ENCODE assay signal across 11 cellular contexts in genomic region chr17:73719588-73720071, GRCh38.
A peak's percentile ranks its signal among the peaks of the same experiment; 100 is the strongest.
DNase-seq lines count a peak whose midpoint lies in the region; ATAC-seq and TF ChIP-seq lines count a peak whose summit lies in the region.
"Had no signal": no experiment of that assay in that cellular context is flagged by ENCODE, and none has a peak within 500 bp of the region (broad histone marks: within the 10 kb centered on the region; RNA-seq: fewer than 3 reads in every experiment).

No MANE protein-coding gene starts in this region.

- H3K27ac ChIP-seq in heart right ventricle (peak overlapping the region in 1 of 10 donors; percentile 52), suprapubic skin (no peak overlapping the region)
- H3K27ac ChIP-seq: pancreas had no signal

- H3K27me3 ChIP-seq in heart right ventricle (peaks cover 0 to 14% (median 6%) of the 10 kb centered on the region in 7 donors), suprapubic skin (peaks cover 36% of the 10 kb centered on the region)
- H3K27me3 ChIP-seq: pancreas had no signal

- WGBS in heart right ventricle, 2 donors: 12 to 30% methylated on average over 16 of the region's 16 CpGs
- 80% methylated on average over 1 of the region's 16 CpGs for WGBS in suprapubic skin

- TF ChIP-seq POLR2A in suprapubic skin (IDR thresholded peaks at IDR 0.05): no peak

- no peak overlapping the region for H3K4me3 ChIP-seq in heart right ventricle
- H3K4me3 ChIP-seq in suprapubic skin: no peak overlapping the region
- H3K4me3 ChIP-seq: pancreas had no signal

- H3K4me1 ChIP-seq in heart right ventricle: peaks cover 5 to 18% (median 10%) of the 10 kb centered on the region in 9 donors
- peaks cover 8% of the 10 kb centered on the region for H3K4me1 ChIP-seq in suprapubic skin
- H3K4me1 ChIP-seq: pancreas had no signal

- TF ChIP-seq CTCF in heart right ventricle (IDR thresholded peaks at IDR 0.05) (no peak), suprapubic skin (IDR thresholded peaks at IDR 0.05) (no peak)

- peak; percentile 64 for DNase-seq in NCI-H1092 (lab: John Stamatoyannopoulos, UW)
- DNase-seq in RPMI7951 (ENCODE audit: low read depth): peak; percentile 42
- peak; percentile 22 to 55 for DNase-seq in heart right ventricle
- peak; percentile 89 for DNase-seq in retina
- no peak for DNase-seq in stimulated activated CD4-positive, alpha-beta T cell treated with anti-CD3 and anti-CD28 coated beads, Interleukin-2, amount 100 ng/mL, for 24 hours
- DNase-seq in NCI-H1105 (lab: John Stamatoyannopoulos, UW): no peak
- no peak for DNase-seq in suprapubic skin (ENCODE audit: low spot score in 2 of 2)
- DNase-seq: foreskin fibroblast, NCI-H226 had no signal

- H3K36me3 ChIP-seq in heart right ventricle (no peaks in the 10 kb centered on the region), suprapubic skin (no peaks in the 10 kb centered on the region)
- H3K36me3 ChIP-seq: pancreas had no signal

- intact Hi-C loops in heart right ventricle (cut with DNase I): loop anchor here in 2 of 10 donors (5.0 to 10.0 kb wide), 2 partner anchors 53 to 65 kb away; no protein-coding TSS in a partner anchor

- ATAC-seq in heart right ventricle: peak; percentile 69 to 91 (median 78)
- no peak for ATAC-seq in GM21529 (IDR thresholded peaks at IDR 0.05; ENCODE audit: unreplicated experiment)

- no peaks in the 10 kb centered on the region for H3K9me3 ChIP-seq in heart right ventricle
- no peaks in the 10 kb centered on the region for H3K9me3 ChIP-seq in suprapubic skin
- H3K9me3 ChIP-seq: pancreas had no signal

- TF ChIP-seq EP300 in suprapubic skin (IDR thresholded peaks at IDR 0.05): no peak

Comparison
In these comparisons a context has a peak if more than half of its experiments do, and no peak if none do; other contexts are left out.
1. DNase-seq: peak in NCI-H1092 (single experiment), RPMI7951 (single experiment), heart right ventricle (2 of 2) and retina (single experiment); none in stimulated activated CD4-positive, alpha-beta T cell treated with anti-CD3 and anti-CD28 coated beads, Interleukin-2, amount 100 ng/mL, for 24 hours (0 of 2), NCI-H1105 (single experiment) and suprapubic skin (0 of 2).